24 cellular contexts compared by ENCODE assay signal in genomic region chr3:126026277-126026751, GRCh38. TPM values are rescaled to one million over a fixed set of nuclear protein-coding genes. Genes with fewer than 3 reads are reported as not detected.
DNase-seq lines count a peak whose midpoint lies in the region; ATAC-seq and TF ChIP-seq lines count a peak whose summit lies in the region.
"Had no signal": no experiment of that assay in that cellular context is flagged by ENCODE, and none has a peak within 500 bp of the region (broad histone marks: within the 10 kb centered on the region; RNA-seq: fewer than 3 reads in every experiment).

No MANE protein-coding gene starts in this region.

- no peak overlapping the region for H3K27ac ChIP-seq in right cardiac atrium (ENCODE audit: low read length)
- no peak overlapping the region for H3K27ac ChIP-seq in vagina
- H3K27ac ChIP-seq: C4-2B, parathyroid adenoma, right atrium auricular region, SK-N-MC had no signal

- WGBS in right cardiac atrium, result 91% methylated on average over 11 of the region's 11 CpGs

- no peaks in the 10 kb centered on the region for H3K36me3 ChIP-seq in mucosa of descending colon (ENCODE audit: low read depth)
- H3K36me3 ChIP-seq in vagina, result peaks cover 0 to 30% of the 10 kb centered on the region in 2 donors

- H3K9me3 ChIP-seq in right cardiac atrium (ENCODE audit: control insufficient read depth, low read length) (no peaks in the 10 kb centered on the region), T-helper 17 cell (ENCODE audit: control insufficient read depth, low read length, poor library complexity, severe bottlenecking) (no peaks in the 10 kb centered on the region), mucosa of descending colon (peaks cover 11% of the 10 kb centered on the region), vagina (peaks cover 6% of the 10 kb centered on the region)

- intact Hi-C loops in cardiac septum (cut with DNase I) (no loop called here), right cardiac atrium (cut with DNase I) (no loop called here), mucosa of descending colon (cut with DNase I, micrococcal nuclease) (no loop called here), vagina (cut with DNase I) (no loop called here)

- H3K27me3 ChIP-seq in right cardiac atrium (ENCODE audit: control insufficient read depth, insufficient read depth) (no peaks in the 10 kb centered on the region), vagina (no peaks in the 10 kb centered on the region)
- H3K27me3 ChIP-seq: right atrium auricular region had no signal

- peaks cover 4% of the 10 kb centered on the region for H3K36me3 Mint-ChIP-seq in T-helper 17 cell (ENCODE audit: low read depth)

- peak overlapping the region; percentile 72 for H3K4me3 Mint-ChIP-seq in T-helper 17 cell

- H3K27me3 Mint-ChIP-seq in T-helper 17 cell, result no peaks in the 10 kb centered on the region

- no peak for TF ChIP-seq POLR2A in vagina (IDR thresholded peaks at IDR 0.05)

- DNase-seq in cardiac septum (ENCODE audit: low spot score) (peak; percentile 58), right cardiac atrium (no peak), T-helper 17 cell (no peak), mucosa of descending colon (no peak), vagina (ENCODE audit: extremely low spot score in 2 of 2) (peak; percentile 79 to 82), kidney glomerular epithelial cell (lab: John Stamatoyannopoulos, UW) (no peak)
- no peak for DNase-seq in effector CD8-positive, alpha-beta T cell (lab: John Stamatoyannopoulos, UW)
- DNase-seq: activated CD4-positive, alpha-beta T cell treated with anti-CD3 and anti-CD28 coated beads, Interleukin-2, amount 50 U/mL, for 1 hour; activated effector memory CD4-positive, alpha-beta T cell treated with anti-CD3 and anti-CD28 coated beads, Interleukin-2, amount 50 U/mL, for 16 hours; activated T-cell treated with anti-CD3 and anti-CD28 coated beads for 4 hours; KG1; midbrain; MM.1S; NCI-H1417 treated with DMSO at 0.1 percent for 48 hours; NCI-H2081; NCI-H226; NCI-H748 treated with DMSO at 0.1 percent for 48 hours; RPMI8226; stimulated activated CD4-positive, alpha-beta T cell treated with anti-CD3 and anti-CD28 coated beads, Interleukin-2, amount 100 ng/mL, for 48 hours had no signal

- peak overlapping the region; percentile 92 for H3K27ac Mint-ChIP-seq in T-helper 17 cell

- ATAC-seq in right cardiac atrium (no peak), T-helper 17 cell (no peak), mucosa of descending colon (peak; percentile 38)

- H3K4me1 ChIP-seq in right cardiac atrium (ENCODE audit: control insufficient read depth, insufficient read depth, low read length) (no peaks in the 10 kb centered on the region), mucosa of descending colon (ENCODE audit: low read depth) (no peaks in the 10 kb centered on the region), vagina (no peaks in the 10 kb centered on the region)
- H3K4me1 ChIP-seq: parathyroid adenoma, right atrium auricular region had no signal

- H3K4me3 ChIP-seq in right cardiac atrium (ENCODE audit: low read length), result no peak overlapping the region
- H3K4me3 ChIP-seq in mucosa of descending colon, result no peak overlapping the region
- H3K4me3 ChIP-seq in vagina, result no peak overlapping the region
- H3K4me3 ChIP-seq: right atrium auricular region, SK-N-MC had no signal

- H3K4me1 Mint-ChIP-seq in T-helper 17 cell, result peaks cover 11% of the 10 kb centered on the region

- TF ChIP-seq CTCF in mucosa of descending colon (IDR thresholded peaks at IDR 0.05) (no peak), vagina (IDR thresholded peaks at IDR 0.05) (no peak)

RNA-seq across cellular contexts. Expression of gene ROPN1B, which starts 57.3 kb away (rescaled TPM):
- 1.7 TPM for total RNA-seq in cardiac septum
- 1 to 10 TPM; 2.0 to 4.8 (median 3.6) TPM for total RNA-seq in right cardiac atrium
- polyA plus RNA-seq in right cardiac atrium, result 4.5 TPM
- total RNA-seq in T-helper 17 cell, result not detected
- total RNA-seq in mucosa of descending colon, result under 1 TPM in 1 of 3 donors, not detected in 2; 0.22 TPM
- not detected for total RNA-seq in vagina
- total RNA-seq: glomerular endothelial cell had no signal

RNA-seq across cellular contexts. Expression of gene SLC41A3, which starts 57.6 kb away (rescaled TPM):
- 35.6 TPM for total RNA-seq in cardiac septum
- total RNA-seq in right cardiac atrium, result 10 to 100 TPM; 30.9 to 38.9 (median 37.0) TPM
- 25.6 TPM for polyA plus RNA-seq in right cardiac atrium
- total RNA-seq in T-helper 17 cell, result 10 to 100 TPM; 34.3 to 34.7 TPM
- 10 to 100 TPM; 23.0 to 33.9 (median 31.2) TPM for total RNA-seq in mucosa of descending colon
- total RNA-seq in vagina, result 62.9 TPM

Comparison
In these comparisons a context has a peak if more than half of its experiments do, and no peak if none do; other contexts are left out.
1. DNase-seq: peak in cardiac septum (single experiment) and vagina (2 of 2); none in right cardiac atrium (0 of 3), T-helper 17 cell (0 of 3), mucosa of descending colon (0 of 3), kidney glomerular epithelial cell (single experiment) and effector CD8-positive, alpha-beta T cell (single experiment).